Comparison of ENCODE assay signal across 8 cellular contexts in the genomic region with DNA sequence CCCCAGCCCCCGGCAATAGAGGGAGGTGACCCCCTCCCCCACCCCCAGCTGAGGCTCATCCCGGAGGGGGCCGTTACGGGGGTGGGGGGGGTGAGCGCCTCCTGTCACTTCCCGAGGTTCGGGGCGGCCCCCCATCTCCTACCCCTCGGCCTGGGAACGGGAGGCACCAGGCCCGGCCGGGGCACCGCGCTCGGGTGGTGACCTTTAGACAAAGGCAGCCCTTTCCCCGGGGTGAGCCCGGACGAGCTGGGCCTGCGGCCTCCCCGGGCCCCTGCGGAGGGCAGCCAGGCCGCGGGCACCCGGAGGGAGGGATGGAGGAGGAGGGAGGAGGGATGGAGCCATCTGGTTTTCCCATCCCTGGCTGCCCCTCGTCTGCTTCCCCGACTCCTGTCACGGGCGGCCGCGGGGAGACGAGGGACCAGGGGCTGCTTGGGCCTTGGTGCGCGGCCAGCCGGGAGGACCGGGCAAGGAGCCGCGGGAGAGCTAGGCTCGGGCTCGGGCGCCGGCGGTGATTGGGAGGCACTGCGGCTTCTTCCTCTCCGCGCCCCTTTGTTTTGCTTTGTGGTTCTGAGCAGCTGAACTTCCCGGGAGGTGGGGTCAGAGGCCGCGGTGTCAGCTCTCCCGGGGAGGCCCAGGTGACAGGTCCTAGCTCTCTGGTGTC. TPM values are rescaled to one million over a fixed set of nuclear protein-coding genes. Genes with fewer than 3 reads are reported as not detected.
A peak's percentile ranks its signal among the peaks of the same experiment; 100 is the strongest.
DNase-seq lines count a peak whose midpoint lies in the region; ATAC-seq and TF ChIP-seq lines count a peak whose summit lies in the region.

No MANE protein-coding gene starts in this region.

- POLR2A ChIA-PET in WTC11 (lab: Charles Lee) = interaction anchor here (0.6 to 4.3 kb wide), 3 partner anchors 10 to 230 kb away, joined by 3 to 31 read pairs (median 5); no protein-coding TSS in a partner anchor

- peaks cover 12 to 53% (median 31%) of the 10 kb centered on the region in 4 donors for H3K4me1 Mint-ChIP-seq in CD4-positive, CD25-positive, alpha-beta regulatory T cell
- peaks cover 38% of the 10 kb centered on the region for H3K4me1 Mint-ChIP-seq in WTC11

- peaks cover 11% of the 10 kb centered on the region for H3K36me3 Mint-ChIP-seq in CD4-positive, CD25-positive, alpha-beta regulatory T cell
- peaks cover 9% of the 10 kb centered on the region for H3K36me3 Mint-ChIP-seq in WTC11

- peaks cover 8% of the 10 kb centered on the region for H3K36me3 ChIP-seq in CD4-positive, CD25-positive, alpha-beta regulatory T cell (ENCODE audit: control insufficient read depth, insufficient read depth, low read length)

- no peaks in the 10 kb centered on the region for H3K9me3 ChIP-seq in CD4-positive, CD25-positive, alpha-beta regulatory T cell (ENCODE audit: control insufficient read depth in 2 of 2, low read length in 2 of 2)

- H3K4me3 Mint-ChIP-seq in CD4-positive, CD25-positive, alpha-beta regulatory T cell = peak overlapping the region; percentile 84 to 97 (median 89)
- peak overlapping the region; percentile 61 for H3K4me3 Mint-ChIP-seq in WTC11

- CTCF ChIA-PET in WTC11 (lab: Charles Lee) = interaction anchor here (0.7 to 2.7 kb wide), 8 partner anchors 10 to 173 kb away, joined by 3 to 12 read pairs (median 6); partner anchors contain the start of genes EHD2, KPTN and NAPA

- H3K27me3 ChIP-seq in CD4-positive, CD25-positive, alpha-beta regulatory T cell (ENCODE audit: control insufficient read depth, insufficient read depth, low read length) = no peaks in the 10 kb centered on the region
- no peaks in the 10 kb centered on the region for H3K27me3 ChIP-seq in layer of hippocampus (ENCODE audit: control insufficient read depth, insufficient read depth, low read length)

- TF ChIP-seq CTCF in WTC11 (IDR thresholded peaks at IDR 0.05) = no peak

- peak; percentile 29 to 71 (median 51) for DNase-seq in CD4-positive, CD25-positive, alpha-beta regulatory T cell
- DNase-seq in KG1 (lab: John Stamatoyannopoulos, UW) = peak; percentile 23
- peak; percentile 48 for DNase-seq in WTC11 (ENCODE audit: low spot score)
- peak; percentile 48 for DNase-seq in cerebellum (ENCODE audit: low spot score)
- DNase-seq in stimulated activated CD4-positive, alpha-beta T cell treated with anti-CD3 and anti-CD28 coated beads, Interleukin-2, amount 100 ng/mL, for 4 hours (ENCODE audit: low read depth) = peak; percentile 35
- no peak for DNase-seq in mucosa of gallbladder (ENCODE audit: low spot score)

- peaks cover 8% of the 10 kb centered on the region for H3K27me3 Mint-ChIP-seq in CD4-positive, CD25-positive, alpha-beta regulatory T cell
- no peaks in the 10 kb centered on the region; the same call in 1 of the 2 replicates for H3K27me3 Mint-ChIP-seq in WTC11 (ENCODE audit: low read depth)

- peaks cover 32% of the 10 kb centered on the region for H3K4me1 ChIP-seq in CD4-positive, CD25-positive, alpha-beta regulatory T cell (ENCODE audit: control insufficient read depth, insufficient read depth, low read length, poor library complexity, severe bottlenecking)

- H3K4me3 ChIP-seq in CD4-positive, CD25-positive, alpha-beta regulatory T cell (ENCODE audit: low read depth, low read length) = no peak overlapping the region

- peaks cover 0 to 3% (median 0%) of the 10 kb centered on the region in 7 donors for H3K9me3 Mint-ChIP-seq in CD4-positive, CD25-positive, alpha-beta regulatory T cell
- H3K9me3 Mint-ChIP-seq in WTC11 = peaks cover 4% of the 10 kb centered on the region

- peak overlapping the region; percentile 80 to 93 (median 88) for H3K27ac Mint-ChIP-seq in CD4-positive, CD25-positive, alpha-beta regulatory T cell
- H3K27ac Mint-ChIP-seq in WTC11 = no peak overlapping the region

- ATAC-seq in CD4-positive, CD25-positive, alpha-beta regulatory T cell (ENCODE audit: low read depth in 2 of 2) = peak in 1 of 2 donors; percentile 10
- ATAC-seq in WTC11 (no peak), HG03442 (IDR thresholded peaks at IDR 0.05; ENCODE audit: unreplicated experiment) (no peak)

- H3K27ac ChIP-seq in CD4-positive, CD25-positive, alpha-beta regulatory T cell (ENCODE audit: insufficient read depth, low read length, poor library complexity, severe bottlenecking) = peak overlapping the region; percentile 72
- peak overlapping the region; percentile 92 for H3K27ac ChIP-seq in layer of hippocampus (ENCODE audit: low read depth, low read length)

TF ChIP-seq in WTC11, 78 proteins besides CTCF, POLR2A, EP300 and RAD21 (continues in another document):
- TF ChIP-seq FOXP1 (CRISPR knock-in tag; IDR thresholded peaks at IDR 0.05; ENCODE audit: borderline replicate concordance) (peak; percentile 24; the same call in 1 of the 2 replicates), ZNF263 (CRISPR knock-in tag; IDR thresholded peaks at IDR 0.05; ENCODE audit: low read depth) (peak; percentile 58; the same call in 1 of the 2 replicates), ZNF416 (CRISPR knock-in tag; IDR thresholded peaks at IDR 0.05) (no peak), FOXK1 (CRISPR knock-in tag; IDR thresholded peaks at IDR 0.05) (no peak), GTF2I (CRISPR knock-in tag; conservative IDR thresholded peaks at IDR 0.05) (no peak), USF1 (CRISPR knock-in tag; IDR thresholded peaks at IDR 0.05) (no peak), HMGA2 (CRISPR knock-in tag; IDR thresholded peaks at IDR 0.05) (no peak), TCF7 (CRISPR knock-in tag; IDR thresholded peaks at IDR 0.05; ENCODE audit: low read depth) (no peak)
- TF ChIP-seq, protein P1, sequence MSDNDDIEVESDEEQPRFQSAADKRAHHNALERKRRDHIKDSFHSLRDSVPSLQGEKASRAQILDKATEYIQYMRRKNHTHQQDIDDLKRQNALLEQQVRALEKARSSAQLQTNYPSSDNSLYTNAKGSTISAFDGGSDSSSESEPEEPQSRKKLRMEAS (CRISPR knock-in tag; IDR thresholded peaks at IDR 0.05) = no peak
- TF ChIP-seq, protein P2, sequence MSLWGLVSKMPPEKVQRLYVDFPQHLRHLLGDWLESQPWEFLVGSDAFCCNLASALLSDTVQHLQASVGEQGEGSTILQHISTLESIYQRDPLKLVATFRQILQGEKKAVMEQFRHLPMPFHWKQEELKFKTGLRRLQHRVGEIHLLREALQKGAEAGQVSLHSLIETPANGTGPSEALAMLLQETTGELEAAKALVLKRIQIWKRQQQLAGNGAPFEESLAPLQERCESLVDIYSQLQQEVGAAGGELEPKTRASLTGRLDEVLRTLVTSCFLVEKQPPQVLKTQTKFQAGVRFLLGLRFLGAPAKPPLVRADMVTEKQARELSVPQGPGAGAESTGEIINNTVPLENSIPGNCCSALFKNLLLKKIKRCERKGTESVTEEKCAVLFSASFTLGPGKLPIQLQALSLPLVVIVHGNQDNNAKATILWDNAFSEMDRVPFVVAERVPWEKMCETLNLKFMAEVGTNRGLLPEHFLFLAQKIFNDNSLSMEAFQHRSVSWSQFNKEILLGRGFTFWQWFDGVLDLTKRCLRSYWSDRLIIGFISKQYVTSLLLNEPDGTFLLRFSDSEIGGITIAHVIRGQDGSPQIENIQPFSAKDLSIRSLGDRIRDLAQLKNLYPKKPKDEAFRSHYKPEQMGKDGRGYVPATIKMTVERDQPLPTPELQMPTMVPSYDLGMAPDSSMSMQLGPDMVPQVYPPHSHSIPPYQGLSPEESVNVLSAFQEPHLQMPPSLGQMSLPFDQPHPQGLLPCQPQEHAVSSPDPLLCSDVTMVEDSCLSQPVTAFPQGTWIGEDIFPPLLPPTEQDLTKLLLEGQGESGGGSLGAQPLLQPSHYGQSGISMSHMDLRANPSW (CRISPR knock-in tag; conservative IDR thresholded peaks at IDR 0.05; ENCODE audit: low read depth) = no peak

RNA-seq across cellular contexts. Expression of gene BICRA, which starts 1.1 kb away (rescaled TPM):
- total RNA-seq in CD4-positive, CD25-positive, alpha-beta regulatory T cell = 43.8 TPM
- under 1 TPM; 0.25 to 0.75 (median 0.49) TPM for polyA plus RNA-seq in CD4-positive, CD25-positive, alpha-beta regulatory T cell
- total RNA-seq in WTC11 (2021) = 23.0 to 30.3 TPM (median 26.0 TPM) in 3 replicates
- total RNA-seq in cerebellum = 9.1 TPM
- 20.9 TPM for total RNA-seq in mucosa of gallbladder

RNA-seq across cellular contexts. Expression of gene ZNF541, which starts 37.1 kb away (rescaled TPM):
- total RNA-seq in CD4-positive, CD25-positive, alpha-beta regulatory T cell = 0.52 TPM
- under 1 TPM in 3 of 4 donors, not detected in 1; 0.07 to 0.42 (median 0.23) TPM for polyA plus RNA-seq in CD4-positive, CD25-positive, alpha-beta regulatory T cell
- total RNA-seq in WTC11 (2021) (0.07 to 0.09 TPM (median 0.09 TPM) in 3 replicates), cerebellum (0.91 TPM), mucosa of gallbladder (1.2 TPM)
